Comparison of ENCODE assay signal across 4 cellular contexts in the genomic region with DNA sequence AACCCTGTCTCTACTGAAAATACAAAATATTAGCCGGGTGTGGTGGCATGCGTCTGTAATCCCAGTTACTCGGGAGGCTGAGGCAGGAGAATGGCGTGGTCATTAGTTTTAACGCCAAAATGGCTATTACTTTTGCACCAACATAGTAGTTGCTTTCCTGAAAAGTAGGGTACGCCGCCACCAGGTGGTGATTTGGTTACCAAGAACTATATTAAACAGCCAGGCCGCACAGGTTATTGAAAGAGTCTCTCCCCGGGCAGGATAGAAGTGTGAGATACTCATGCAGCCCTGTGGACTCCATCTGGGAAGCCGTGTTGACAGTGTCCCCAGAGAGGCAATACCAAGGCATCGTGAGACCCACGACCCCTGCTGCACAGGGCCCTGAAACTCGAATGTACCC.
TF ChIP-seq lines count a peak whose summit lies in the region.

No MANE protein-coding gene starts in this region.

TF ChIP-seq in SK-N-SH, 30 proteins besides CTCF, POLR2A, EP300 and RAD21:
- TF ChIP-seq, protein P1, sequence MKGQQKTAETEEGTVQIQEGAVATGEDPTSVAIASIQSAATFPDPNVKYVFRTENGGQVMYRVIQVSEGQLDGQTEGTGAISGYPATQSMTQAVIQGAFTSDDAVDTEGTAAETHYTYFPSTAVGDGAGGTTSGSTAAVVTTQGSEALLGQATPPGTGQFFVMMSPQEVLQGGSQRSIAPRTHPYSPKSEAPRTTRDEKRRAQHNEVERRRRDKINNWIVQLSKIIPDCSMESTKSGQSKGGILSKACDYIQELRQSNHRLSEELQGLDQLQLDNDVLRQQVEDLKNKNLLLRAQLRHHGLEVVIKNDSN (IDR thresholded peaks at IDR 0.05; ENCODE audit: borderline replicate concordance, low read depth), result no peak
- no peak for TF ChIP-seq FOSL2 (IDR thresholded peaks at IDR 0.05; ENCODE audit: borderline replicate concordance, low read depth)
- no peak for TF ChIP-seq TCF12 (IDR thresholded peaks at IDR 0.05)
- TF ChIP-seq, protein P2, sequence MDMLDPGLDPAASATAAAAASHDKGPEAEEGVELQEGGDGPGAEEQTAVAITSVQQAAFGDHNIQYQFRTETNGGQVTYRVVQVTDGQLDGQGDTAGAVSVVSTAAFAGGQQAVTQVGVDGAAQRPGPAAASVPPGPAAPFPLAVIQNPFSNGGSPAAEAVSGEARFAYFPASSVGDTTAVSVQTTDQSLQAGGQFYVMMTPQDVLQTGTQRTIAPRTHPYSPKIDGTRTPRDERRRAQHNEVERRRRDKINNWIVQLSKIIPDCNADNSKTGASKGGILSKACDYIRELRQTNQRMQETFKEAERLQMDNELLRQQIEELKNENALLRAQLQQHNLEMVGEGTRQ (IDR thresholded peaks at IDR 0.05; ENCODE audit: borderline replicate concordance, low read depth, low read length), result no peak
- TF ChIP-seq SIN3A (IDR thresholded peaks at IDR 0.05; ENCODE audit: borderline replicate concordance, low read depth, low read length), result no peak

TF ChIP-seq in SK-N-SH treated with all-trans-retinoic acid at 6 μM for 48 hours, 23 proteins besides CTCF, POLR2A, EP300 and RAD21 (continues in another document):
- no peak for TF ChIP-seq ISL1 (CRISPR knock-in tag; IDR thresholded peaks at IDR 0.05)
- TF ChIP-seq, protein P3, sequence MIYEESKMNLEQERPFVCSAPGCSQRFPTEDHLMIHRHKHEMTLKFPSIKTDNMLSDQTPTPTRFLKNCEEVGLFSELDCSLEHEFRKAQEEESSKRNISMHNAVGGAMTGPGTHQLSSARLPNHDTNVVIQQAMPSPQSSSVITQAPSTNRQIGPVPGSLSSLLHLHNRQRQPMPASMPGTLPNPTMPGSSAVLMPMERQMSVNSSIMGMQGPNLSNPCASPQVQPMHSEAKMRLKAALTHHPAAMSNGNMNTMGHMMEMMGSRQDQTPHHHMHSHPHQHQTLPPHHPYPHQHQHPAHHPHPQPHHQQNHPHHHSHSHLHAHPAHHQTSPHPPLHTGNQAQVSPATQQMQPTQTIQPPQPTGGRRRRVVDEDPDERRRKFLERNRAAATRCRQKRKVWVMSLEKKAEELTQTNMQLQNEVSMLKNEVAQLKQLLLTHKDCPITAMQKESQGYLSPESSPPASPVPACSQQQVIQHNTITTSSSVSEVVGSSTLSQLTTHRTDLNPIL (CRISPR knock-in tag; IDR thresholded peaks at IDR 0.05; ENCODE audit: low read depth), result no peak
- TF ChIP-seq ZNF565 (CRISPR knock-in tag; conservative IDR thresholded peaks at IDR 0.05; ENCODE audit: low read depth), result no peak
- TF ChIP-seq, protein P4, sequence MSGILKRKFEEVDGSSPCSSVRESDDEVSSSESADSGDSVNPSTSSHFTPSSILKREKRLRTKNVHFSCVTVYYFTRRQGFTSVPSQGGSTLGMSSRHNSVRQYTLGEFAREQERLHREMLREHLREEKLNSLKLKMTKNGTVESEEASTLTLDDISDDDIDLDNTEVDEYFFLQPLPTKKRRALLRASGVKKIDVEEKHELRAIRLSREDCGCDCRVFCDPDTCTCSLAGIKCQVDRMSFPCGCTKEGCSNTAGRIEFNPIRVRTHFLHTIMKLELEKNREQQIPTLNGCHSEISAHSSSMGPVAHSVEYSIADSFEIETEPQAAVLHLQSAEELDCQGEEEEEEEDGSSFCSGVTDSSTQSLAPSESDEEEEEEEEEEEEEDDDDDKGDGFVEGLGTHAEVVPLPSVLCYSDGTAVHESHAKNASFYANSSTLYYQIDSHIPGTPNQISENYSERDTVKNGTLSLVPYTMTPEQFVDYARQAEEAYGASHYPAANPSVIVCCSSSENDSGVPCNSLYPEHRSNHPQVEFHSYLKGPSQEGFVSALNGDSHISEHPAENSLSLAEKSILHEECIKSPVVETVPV (CRISPR knock-in tag; IDR thresholded peaks at IDR 0.05), result no peak
- TF ChIP-seq, protein P5, sequence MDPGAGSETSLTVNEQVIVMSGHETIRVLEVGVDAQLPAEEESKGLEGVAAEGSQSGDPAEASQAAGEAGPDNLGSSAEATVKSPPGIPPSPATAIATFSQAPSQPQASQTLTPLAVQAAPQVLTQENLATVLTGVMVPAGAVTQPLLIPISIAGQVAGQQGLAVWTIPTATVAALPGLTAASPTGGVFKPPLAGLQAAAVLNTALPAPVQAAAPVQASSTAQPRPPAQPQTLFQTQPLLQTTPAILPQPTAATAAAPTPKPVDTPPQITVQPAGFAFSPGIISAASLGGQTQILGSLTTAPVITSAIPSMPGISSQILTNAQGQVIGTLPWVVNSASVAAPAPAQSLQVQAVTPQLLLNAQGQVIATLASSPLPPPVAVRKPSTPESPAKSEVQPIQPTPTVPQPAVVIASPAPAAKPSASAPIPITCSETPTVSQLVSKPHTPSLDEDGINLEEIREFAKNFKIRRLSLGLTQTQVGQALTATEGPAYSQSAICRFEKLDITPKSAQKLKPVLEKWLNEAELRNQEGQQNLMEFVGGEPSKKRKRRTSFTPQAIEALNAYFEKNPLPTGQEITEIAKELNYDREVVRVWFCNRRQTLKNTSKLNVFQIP (CRISPR knock-in tag; IDR thresholded peaks at IDR 0.05; ENCODE audit: borderline replicate concordance, low read depth), result no peak

TF ChIP-seq in IMR-90, 13 proteins besides CTCF, POLR2A, EP300 and RAD21:
- no peak for TF ChIP-seq FOS (IDR thresholded peaks at IDR 0.05; ENCODE audit: low read depth, low read length)
- TF ChIP-seq MXI1 (IDR thresholded peaks at IDR 0.05; ENCODE audit: borderline replicate concordance, low read depth, low read length), result no peak
- no peak for TF ChIP-seq CHD1 (IDR thresholded peaks at IDR 0.05; ENCODE audit: low read depth, low read length)

TF ChIP-seq in GM12878, 131 proteins besides CTCF, POLR2A, EP300 and RAD21:
- no peak for TF ChIP-seq SMC3 (IDR thresholded peaks at IDR 0.05; ENCODE audit: borderline replicate concordance, low read length)
- no peak for TF ChIP-seq SIN3A (IDR thresholded peaks at IDR 0.05; ENCODE audit: low read depth, low read length)
TF ChIP-seq in GM12878: peak in this region for 0.
